ENCODE assay signal across 36 cellular contexts in genomic region chr5:68766952-68767464, GRCh38.
"Had no signal": no experiment of that assay in that cellular context is flagged by ENCODE, and none has a peak within 500 bp of the region (broad histone marks: within the 10 kb centered on the region; RNA-seq: fewer than 3 reads in every experiment).

No MANE protein-coding gene starts in this region.

- H3K4me1 ChIP-seq: adrenal gland, body of pancreas, breast epithelium had no signal

- H3K9me3 Mint-ChIP-seq: activated B cell treated with CpG ODN at 0.5 μM for 24 hours; activated CD4-positive, alpha-beta memory T cell treated with anti-CD3 and anti-CD28 coated beads for 36 hours; activated CD4-positive, alpha-beta T cell treated with anti-CD3 and anti-CD28 coated beads, Interleukin-2, amount 10 ng/mL, durations not matched to agents 24 days and 14 days; activated CD8-positive, alpha-beta T cell treated with anti-CD3 and anti-CD28 coated beads for 36 hours; activated naive CD4-positive, alpha-beta T cell treated with anti-CD3 and anti-CD28 coated beads for 36 hours; activated naive CD4-positive, alpha-beta T cell treated with anti-CD3 and anti-CD28 coated beads, Interleukin-2, amount 50 U/mL, for 72 hours; activated naive CD8-positive, alpha-beta T cell treated with anti-CD3 and anti-CD28 coated beads for 36 hours; activated T-cell treated with anti-CD3 and anti-CD28 coated beads, Interleukin-2, amount 50 U/mL, for 4 hours; activated T-cell treated with anti-CD3 and anti-CD28 coated beads, Interleukin-2, amount 50 U/mL, for 72 hours; activated T-helper 1 cell treated with anti-CD3 and anti-CD28 coated beads, Interleukin-12 subunit alpha, Interleukin-12 subunit beta, Interleukin-2, Interleukin-4 antibody, amounts not matched to agents 30 ng/mL and 10 ng/mL and 1 ng/mL, durations not matched to agents 14 hours and 24 hours and 36 hours; activated T-helper 17 cell treated with anti-CD3 and anti-CD28 coated beads, Interleukin-2, amount 50 U/mL, for 72 hours; T-helper 1 cell treated with Interleukin-12 subunit alpha and Interleukin-12 subunit beta and Interleukin-4 antibody, amounts not matched to agents 30 μg/mL and 1 μg/mL, for 36 hours; T-helper 2 cell treated with Interferon-gamma antibody and Interleukin-4, amounts not matched to agents 5 μg/mL and 100 μg/mL, for 36 hours had no signal

- H3K9me3 ChIP-seq: adrenal gland, body of pancreas, breast epithelium had no signal

- H3K36me3 Mint-ChIP-seq: activated CD4-positive, alpha-beta memory T cell treated with anti-CD3 and anti-CD28 coated beads for 36 hours; activated naive CD4-positive, alpha-beta T cell treated with anti-CD3 and anti-CD28 coated beads, Interleukin-2, amount 50 U/mL, for 72 hours; activated naive CD8-positive, alpha-beta T cell treated with anti-CD3 and anti-CD28 coated beads for 36 hours had no signal

- H3K36me3 ChIP-seq: adrenal gland, brain microvascular endothelial cell, breast epithelium had no signal

- DNase-seq: activated B cell treated with CpG ODN at 0.5 μM for 24 hours; activated CD4-positive, alpha-beta memory T cell treated with anti-CD3 and anti-CD28 coated beads for 36 hours; activated CD4-positive, alpha-beta T cell treated with anti-CD3 and anti-CD28 coated beads for 4 hours; activated CD4-positive, alpha-beta T cell treated with anti-CD3 and anti-CD28 coated beads, Interleukin-2, amount 10 ng/mL, durations not matched to agents 24 days and 14 days; activated CD4-positive, alpha-beta T cell treated with anti-CD3 and anti-CD28 coated beads, Interleukin-2, amount 50 U/mL, for 1 hour; activated CD4-positive, alpha-beta T cell treated with anti-CD3 and anti-CD28 coated beads, Interleukin-2, amount 50 U/mL, for 4 hours; activated CD4-positive, CD25-positive, alpha-beta regulatory T cell treated with anti-CD3 and anti-CD28 coated beads, Interleukin-2, amount 50 U/mL, for 72 hours; activated CD8-positive, alpha-beta memory T cell treated with anti-CD3 and anti-CD28 coated beads, Interleukin-2, amount 50 U/mL, for 4 hours; activated CD8-positive, alpha-beta T cell treated with anti-CD3 and anti-CD28 coated beads for 36 hours; activated effector memory CD4-positive, alpha-beta T cell treated with anti-CD3 and anti-CD28 coated beads, Interleukin-2, amount 50 U/mL, for 16 hours; activated gamma-delta T cell treated with Interleukin-2 at 50 U/mL for 16 hours; activated naive CD4-positive, alpha-beta T cell; activated naive CD4-positive, alpha-beta T cell treated with anti-CD3 and anti-CD28 coated beads for 36 hours; activated naive CD4-positive, alpha-beta T cell treated with anti-CD3 and anti-CD28 coated beads, Interleukin-2, amount 50 U/mL, for 16 hours; activated naive CD8-positive, alpha-beta T cell treated with anti-CD3 and anti-CD28 coated beads for 36 hours; activated T-cell treated with anti-CD3 and anti-CD28 coated beads for 4 hours; activated T-cell treated with anti-CD3 and anti-CD28 coated beads, Interleukin-2, amount 50 U/mL, for 1 hour; activated T-cell treated with anti-CD3 and anti-CD28 coated beads, Interleukin-2, amount 50 U/mL, for 4 hours; activated T-cell treated with anti-CD3 and anti-CD28 coated beads, Interleukin-2, amount 50 U/mL, for 72 hours; adrenal gland; amniotic stem cell; aorta; body of pancreas; brain microvascular endothelial cell; central memory CD4-positive, alpha-beta T cell; T-helper 2 cell; T-helper 9 cell had no signal

- H3K27ac ChIP-seq: adrenal gland, body of pancreas, brain microvascular endothelial cell, breast epithelium, VCaP had no signal

- H3K4me3 ChIP-seq: adrenal gland, body of pancreas, breast epithelium had no signal

- FAIRE-seq: astrocyte, TTC549 had no signal

- H3K27ac Mint-ChIP-seq: activated B cell treated with CpG ODN at 0.5 μM for 24 hours; activated CD4-positive, alpha-beta memory T cell treated with anti-CD3 and anti-CD28 coated beads for 36 hours; activated CD4-positive, alpha-beta T cell treated with anti-CD3 and anti-CD28 coated beads, Interleukin-2, amount 10 ng/mL, durations not matched to agents 24 days and 14 days; activated CD8-positive, alpha-beta T cell treated with anti-CD3 and anti-CD28 coated beads for 36 hours; activated naive CD4-positive, alpha-beta T cell treated with anti-CD3 and anti-CD28 coated beads for 36 hours; activated naive CD4-positive, alpha-beta T cell treated with anti-CD3 and anti-CD28 coated beads, Interleukin-2, amount 50 U/mL, for 72 hours; activated naive CD8-positive, alpha-beta T cell treated with anti-CD3 and anti-CD28 coated beads for 36 hours; activated T-cell treated with anti-CD3 and anti-CD28 coated beads, Interleukin-2, amount 50 U/mL, for 72 hours; activated T-helper 1 cell treated with anti-CD3 and anti-CD28 coated beads, Interleukin-12 subunit alpha, Interleukin-12 subunit beta, Interleukin-2, Interleukin-4 antibody, amounts not matched to agents 30 ng/mL and 10 ng/mL and 1 ng/mL, durations not matched to agents 14 hours and 24 hours and 36 hours; activated T-helper 17 cell treated with anti-CD3 and anti-CD28 coated beads, Interleukin-2, amount 50 U/mL, for 72 hours; T-helper 1 cell treated with Interleukin-12 subunit alpha and Interleukin-12 subunit beta and Interleukin-4 antibody, amounts not matched to agents 30 μg/mL and 1 μg/mL, for 36 hours; T-helper 2 cell treated with Interferon-gamma antibody and Interleukin-4, amounts not matched to agents 5 μg/mL and 100 μg/mL, for 36 hours had no signal

- H3K27me3 ChIP-seq: adrenal gland, body of pancreas, brain microvascular endothelial cell, breast epithelium had no signal

- H3K27me3 Mint-ChIP-seq: activated B cell treated with CpG ODN at 0.5 μM for 24 hours; activated CD4-positive, alpha-beta memory T cell treated with anti-CD3 and anti-CD28 coated beads for 36 hours; activated CD4-positive, alpha-beta T cell treated with anti-CD3 and anti-CD28 coated beads, Interleukin-2, amount 10 ng/mL, durations not matched to agents 24 days and 14 days; activated CD8-positive, alpha-beta T cell treated with anti-CD3 and anti-CD28 coated beads for 36 hours; activated naive CD8-positive, alpha-beta T cell treated with anti-CD3 and anti-CD28 coated beads for 36 hours had no signal

- H3K4me3 Mint-ChIP-seq: activated B cell treated with CpG ODN at 0.5 μM for 24 hours; activated CD4-positive, alpha-beta memory T cell treated with anti-CD3 and anti-CD28 coated beads for 36 hours; activated CD4-positive, alpha-beta T cell treated with anti-CD3 and anti-CD28 coated beads, Interleukin-2, amount 10 ng/mL, durations not matched to agents 24 days and 14 days; activated CD8-positive, alpha-beta T cell treated with anti-CD3 and anti-CD28 coated beads for 36 hours; activated naive CD4-positive, alpha-beta T cell treated with anti-CD3 and anti-CD28 coated beads for 36 hours; activated naive CD8-positive, alpha-beta T cell treated with anti-CD3 and anti-CD28 coated beads for 36 hours; activated T-cell treated with anti-CD3 and anti-CD28 coated beads, Interleukin-2, amount 50 U/mL, for 4 hours; activated T-cell treated with anti-CD3 and anti-CD28 coated beads, Interleukin-2, amount 50 U/mL, for 72 hours; activated T-helper 1 cell treated with anti-CD3 and anti-CD28 coated beads, Interleukin-12 subunit alpha, Interleukin-12 subunit beta, Interleukin-2, Interleukin-4 antibody, amounts not matched to agents 30 ng/mL and 10 ng/mL and 1 ng/mL, durations not matched to agents 14 hours and 24 hours and 36 hours; activated T-helper 17 cell treated with anti-CD3 and anti-CD28 coated beads, Interleukin-2, amount 50 U/mL, for 72 hours; T-helper 1 cell treated with Interleukin-12 subunit alpha and Interleukin-12 subunit beta and Interleukin-4 antibody, amounts not matched to agents 30 μg/mL and 1 μg/mL, for 36 hours; T-helper 2 cell treated with Interferon-gamma antibody and Interleukin-4, amounts not matched to agents 5 μg/mL and 100 μg/mL, for 36 hours had no signal

- ATAC-seq: activated CD8-positive, alpha-beta T cell treated with anti-CD3 and anti-CD28 coated beads for 36 hours; activated naive CD4-positive, alpha-beta T cell treated with anti-CD3 and anti-CD28 coated beads, Interleukin-2, amount 50 U/mL, for 72 hours; activated T-cell treated with anti-CD3 and anti-CD28 coated beads, Interleukin-2, amount 50 U/mL, for 4 hours; activated T-cell treated with anti-CD3 and anti-CD28 coated beads, Interleukin-2, amount 50 U/mL, for 72 hours; activated T-helper 17 cell treated with anti-CD3 and anti-CD28 coated beads, Interleukin-2, amount 50 U/mL, for 72 hours; body of pancreas had no signal

- H3K4me1 Mint-ChIP-seq: activated B cell treated with CpG ODN at 0.5 μM for 24 hours; activated CD4-positive, alpha-beta T cell treated with anti-CD3 and anti-CD28 coated beads, Interleukin-2, amount 10 ng/mL, durations not matched to agents 24 days and 14 days; activated naive CD8-positive, alpha-beta T cell treated with anti-CD3 and anti-CD28 coated beads for 36 hours; activated T-helper 17 cell treated with anti-CD3 and anti-CD28 coated beads, Interleukin-2, amount 50 U/mL, for 72 hours had no signal
